16 cellular contexts compared by ENCODE assay signal in the genomic region with DNA sequence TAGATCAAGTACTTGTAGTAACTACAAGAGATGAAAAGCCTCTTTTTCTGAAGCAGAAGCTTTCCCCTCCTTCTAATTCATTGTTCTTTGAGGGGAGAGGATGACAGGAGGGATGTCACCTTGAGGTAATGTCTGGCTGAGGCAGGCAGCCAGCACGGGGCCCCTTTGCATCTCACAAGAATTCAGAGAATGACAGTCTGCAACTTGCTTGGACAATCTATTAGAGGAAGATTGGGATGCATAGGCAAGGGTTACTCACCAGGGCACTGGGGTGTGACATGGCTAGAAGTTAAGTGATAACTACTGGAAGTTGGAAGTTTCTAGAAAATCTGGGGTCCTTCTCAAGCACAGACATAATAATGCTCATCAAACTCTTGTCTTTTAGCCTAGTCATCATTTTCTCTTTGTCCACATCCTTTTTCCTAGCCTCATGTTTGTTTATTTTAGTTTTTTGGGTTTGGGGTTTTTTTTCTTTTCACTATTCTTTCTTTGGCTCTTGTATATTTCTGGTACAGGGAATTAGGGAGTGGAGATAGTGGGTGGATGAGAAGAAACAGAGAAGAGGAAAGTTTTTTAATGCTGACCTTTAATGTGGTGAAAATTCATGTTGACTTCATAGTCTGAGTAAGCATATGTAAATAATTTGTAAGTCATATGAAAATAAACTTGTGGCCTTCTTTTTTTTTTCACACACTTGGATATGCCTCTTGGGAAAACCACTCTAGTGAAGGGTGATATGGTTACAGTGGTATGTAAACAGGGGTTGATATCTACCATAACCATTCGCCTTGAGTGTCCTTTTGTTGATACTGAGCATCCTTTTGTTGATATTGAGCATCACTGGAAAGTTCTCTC. TPM values are rescaled to one million over a fixed set of nuclear protein-coding genes. Genes with fewer than 3 reads are reported as not detected.
DNase-seq lines count a peak whose midpoint lies in the region; ATAC-seq, FAIRE-seq and TF ChIP-seq lines count a peak whose summit lies in the region.
"Had no signal": no experiment of that assay in that cellular context is flagged by ENCODE, and none has a peak within 500 bp of the region (broad histone marks: within the 10 kb centered on the region; RNA-seq: fewer than 3 reads in every experiment).

No MANE protein-coding gene starts in this region.

- no peak for DNase-seq in heart left ventricle
- DNase-seq in cardiac septum (ENCODE audit: low spot score), result no peak
- peak; percentile 80 for DNase-seq in astrocyte (ENCODE audit: low read depth)
- peak; percentile 91 for DNase-seq in iris pigment epithelial cell (ENCODE audit: low read depth)
- DNase-seq in urothelium cell line (ENCODE audit: low spot score), result peak; percentile 25
- DNase-seq in NCI-H128 (lab: John Stamatoyannopoulos, UW; ENCODE audit: unreplicated experiment), result no peak
- no peak for DNase-seq in NCI-H345 treated with DMSO at 0.1 percent for 48 hours (lab: John Stamatoyannopoulos, UW; ENCODE audit: unreplicated experiment)
- DNase-seq in body of pancreas, result no peak
- DNase-seq: AML-193, midbrain, NCI-H446 treated with DMSO at 0.1 percent for 48 hours had no signal

- no peaks in the 10 kb centered on the region for H3K9me3 ChIP-seq in heart left ventricle
- no peaks in the 10 kb centered on the region for H3K9me3 ChIP-seq in astrocyte (ENCODE audit: insufficient read depth, low read depth, low read length)
- no peaks in the 10 kb centered on the region for H3K9me3 ChIP-seq in body of pancreas
- H3K9me3 ChIP-seq: tibial nerve had no signal

- no peaks in the 10 kb centered on the region for H3K27me3 ChIP-seq in heart left ventricle
- H3K27me3 ChIP-seq in astrocyte (ENCODE audit: insufficient read depth, low read length), result no peaks in the 10 kb centered on the region
- H3K27me3 ChIP-seq in body of pancreas, result no peaks in the 10 kb centered on the region
- H3K27me3 ChIP-seq: tibial nerve had no signal

- H3K4me1 Mint-ChIP-seq in astrocyte (ENCODE audit: low read depth, unreplicated experiment), result peaks cover 51% of the 10 kb centered on the region
- H3K4me1 Mint-ChIP-seq: activated naive CD4-positive, alpha-beta T cell treated with anti-CD3 and anti-CD28 coated beads, Interleukin-2, amount 50 U/mL, for 24 hours had no signal

- peaks cover 17% of the 10 kb centered on the region for H3K36me3 Mint-ChIP-seq in astrocyte (ENCODE audit: low read depth, unreplicated experiment)

- TF ChIP-seq CTCF in heart left ventricle (IDR thresholded peaks at IDR 0.05) (no peak), astrocyte (IDR thresholded peaks at IDR 0.05; ENCODE audit: insufficient read depth, low read depth, low read length) (no peak), body of pancreas (IDR thresholded peaks at IDR 0.05) (no peak)

- H3K4me3 ChIP-seq in heart left ventricle (no peak overlapping the region), astrocyte (ENCODE audit: insufficient read depth, low read depth, low read length) (no peak overlapping the region), body of pancreas (no peak overlapping the region)
- H3K4me3 ChIP-seq: tibial nerve had no signal

- H3K4me1 ChIP-seq in heart left ventricle (peaks cover 0 to 55% (median 25%) of the 10 kb centered on the region in 12 donors), astrocyte (ENCODE audit: insufficient read depth, low read length) (peaks cover 25% of the 10 kb centered on the region), body of pancreas (peaks cover 80% of the 10 kb centered on the region)

- no peaks in the 10 kb centered on the region for H3K79me2 ChIP-seq in astrocyte (ENCODE audit: insufficient read depth, low read length)

- ATAC-seq in heart left ventricle (no peak), body of pancreas (no peak)

- no peak overlapping the region for H2AFZ ChIP-seq in astrocyte (ENCODE audit: low read depth, low read length)

- FAIRE-seq in astrocyte (lab: Jason Lieb, UNC), result peak; percentile 41
- FAIRE-seq in urothelium cell line (lab: Jason Lieb, UNC), result peak; percentile 56
- FAIRE-seq: G401.6, TTC549 had no signal

- peaks cover under 1% of the 10 kb centered on the region for H3K9me3 Mint-ChIP-seq in astrocyte (ENCODE audit: unreplicated experiment)
- H3K9me3 Mint-ChIP-seq: activated naive CD4-positive, alpha-beta T cell treated with anti-CD3 and anti-CD28 coated beads, Interleukin-2, amount 50 U/mL, for 24 hours had no signal

- H3K27ac Mint-ChIP-seq in astrocyte (ENCODE audit: unreplicated experiment), result peak overlapping the region; percentile 55
- H3K27ac Mint-ChIP-seq: activated naive CD4-positive, alpha-beta T cell treated with anti-CD3 and anti-CD28 coated beads, Interleukin-2, amount 50 U/mL, for 24 hours had no signal

- H3K9ac ChIP-seq in astrocyte (ENCODE audit: low read length), result peak overlapping the region; percentile 8

- peaks cover 0 to 11% (median 0%) of the 10 kb centered on the region in 9 donors for H3K36me3 ChIP-seq in heart left ventricle
- peaks cover 7% of the 10 kb centered on the region for H3K36me3 ChIP-seq in astrocyte (ENCODE audit: insufficient read depth, low read length)
- no peaks in the 10 kb centered on the region for H3K36me3 ChIP-seq in body of pancreas (replicated peaks in 1 of 2; ENCODE audit: insufficient read depth in 1 of 2, low read depth in 2 of 2)

- H4K20me1 ChIP-seq in astrocyte (ENCODE audit: insufficient read depth, low read length), result no peaks in the 10 kb centered on the region

- TF ChIP-seq POLR2A in heart left ventricle (IDR thresholded peaks at IDR 0.05) (no peak), body of pancreas (IDR thresholded peaks at IDR 0.05) (no peak)

- intact Hi-C loops in heart left ventricle (cut with DNase I) (loop anchor here in 4 of 10 donors (10.0 kb wide), 2 partner anchors 189 to 929 kb away; no protein-coding TSS in a partner anchor), cardiac septum (cut with DNase I) (no loop called here), body of pancreas (cut with DNase I) (no loop called here)

- 55 to 68% (median 57%) methylated on average over 2 of the region's 2 CpGs for WGBS in heart left ventricle, 4 donors
- 64 to 77% methylated on average over 2 of the region's 2 CpGs for WGBS in body of pancreas, 2 donors

- no peak overlapping the region for H3K4me3 Mint-ChIP-seq in astrocyte (ENCODE audit: unreplicated experiment)
- H3K4me3 Mint-ChIP-seq: activated naive CD4-positive, alpha-beta T cell treated with anti-CD3 and anti-CD28 coated beads, Interleukin-2, amount 50 U/mL, for 24 hours had no signal

- H3K27ac ChIP-seq in heart left ventricle (peak overlapping the region in 7 of 12 donors; percentile 9 to 34 (median 26)), astrocyte (ENCODE audit: low read depth, low read length) (peak overlapping the region; percentile 44), body of pancreas (no peak overlapping the region)
- H3K27ac ChIP-seq: HL-60, tibial nerve had no signal

- peak overlapping the region; percentile 54 for H3K4me2 ChIP-seq in astrocyte (ENCODE audit: low read length)

- no peaks in the 10 kb centered on the region for H3K27me3 Mint-ChIP-seq in astrocyte (ENCODE audit: low read depth, unreplicated experiment)
- H3K27me3 Mint-ChIP-seq: activated naive CD4-positive, alpha-beta T cell treated with anti-CD3 and anti-CD28 coated beads, Interleukin-2, amount 50 U/mL, for 24 hours had no signal

RNA-seq across cellular contexts. Expression of a gene that starts 55.1 kb away (rescaled TPM):
- total RNA-seq in heart left ventricle (10 to 100 TPM; 13.8 to 24.6 (median 18.2) TPM), cardiac septum (17.5 TPM), astrocyte (24.0 and 27.9 TPM in 2 replicates), body of pancreas (10 to 100 TPM; 21.0 to 21.8 TPM)
- polyA plus RNA-seq in heart left ventricle, result 10 to 100 TPM in 1 of 2 donors, 1 to 10 TPM in 1; 6.2 to 12.7 TPM

RNA-seq across cellular contexts. Expression of a gene that starts 55.5 kb away (rescaled TPM):
- total RNA-seq in heart left ventricle (1 to 10 TPM; 5.7 to 9.2 (median 7.4) TPM), cardiac septum (7.5 TPM), astrocyte (22.2 and 23.1 TPM in 2 replicates), body of pancreas (1 to 10 TPM; 8.6 to 8.8 TPM)
- 10 to 100 TPM; 10.2 to 15.1 TPM for polyA plus RNA-seq in heart left ventricle

Comparison
In these comparisons a context has a peak if more than half of its experiments do, and no peak if none do; other contexts are left out.
1. DNase-seq: peak in astrocyte (single experiment), iris pigment epithelial cell (single experiment) and urothelium cell line (single experiment); none in heart left ventricle (0 of 5), cardiac septum (single experiment), NCI-H128 (single experiment), NCI-H345 treated with DMSO at 0.1 percent for 48 hours (single experiment) and body of pancreas (0 of 4).
2. H3K27ac ChIP-seq: peak in heart left ventricle (7 of 12) and astrocyte (single experiment); none in body of pancreas (0 of 4).